Comparison of ENCODE assay signal across 21 cellular contexts in the genomic region with DNA sequence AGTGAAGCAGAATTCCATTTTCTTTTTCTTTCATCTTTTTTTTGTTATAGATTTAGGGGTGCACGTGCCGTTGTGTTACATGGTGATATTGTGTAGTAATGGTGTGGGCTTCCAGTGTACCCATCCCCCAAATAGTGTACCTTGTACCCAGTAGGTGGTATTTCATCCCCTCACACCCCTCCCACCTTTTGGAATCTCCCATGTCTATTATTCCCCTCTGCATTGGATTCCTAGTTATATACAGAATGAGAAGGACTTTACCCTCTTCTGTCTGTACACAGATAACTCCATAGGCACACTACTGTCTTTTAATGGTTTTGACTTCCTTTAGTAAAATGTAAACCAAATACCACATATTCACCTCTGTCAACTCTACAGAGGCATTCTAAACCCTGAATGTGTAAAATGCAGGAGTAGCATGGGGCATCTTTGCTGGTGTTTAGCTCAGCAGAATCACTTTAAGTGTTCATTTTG.
"Had no signal": no experiment of that assay in that cellular context is flagged by ENCODE, and none has a peak within 500 bp of the region (broad histone marks: within the 10 kb centered on the region; RNA-seq: fewer than 3 reads in every experiment).

No MANE protein-coding gene starts in this region.

- H3K27me3 ChIP-seq: ovary, sigmoid colon had no signal

- H3K4me1 Mint-ChIP-seq: activated B cell treated with CpG ODN at 0.5 μM for 24 hours; activated naive CD8-positive, alpha-beta T cell treated with anti-CD3 and anti-CD28 coated beads for 36 hours; naive B cell; stimulated activated naive B cell treated with anti-CD40 and anti-IgM and Interleukin-4, amounts not matched to agents 10 μg/mL and 1 μg/mL and 100 μg/mL, for 72 hours had no signal

- H3K4me3 Mint-ChIP-seq: activated B cell treated with CpG ODN at 0.5 μM for 24 hours; activated CD4-positive, alpha-beta memory T cell treated with anti-CD3 and anti-CD28 coated beads for 36 hours; activated naive CD8-positive, alpha-beta T cell treated with anti-CD3 and anti-CD28 coated beads for 36 hours; activated T-helper 1 cell treated with anti-CD3 and anti-CD28 coated beads, Interleukin-12 subunit alpha, Interleukin-12 subunit beta, Interleukin-2, Interleukin-4 antibody, amounts not matched to agents 30 ng/mL and 10 ng/mL and 1 ng/mL, durations not matched to agents 14 hours and 24 hours and 36 hours; endodermal cell; memory B cell; naive B cell; stimulated activated naive B cell treated with anti-CD40 and anti-IgM and Interleukin-4, amounts not matched to agents 10 μg/mL and 1 μg/mL and 100 μg/mL, for 72 hours; T-cell had no signal

- DNase-seq: activated B cell treated with CpG ODN at 0.5 μM for 24 hours; activated CD4-positive, alpha-beta memory T cell treated with anti-CD3 and anti-CD28 coated beads for 36 hours; activated CD4-positive, alpha-beta T cell treated with anti-CD3 and anti-CD28 coated beads for 4 hours; activated naive CD4-positive, alpha-beta T cell; activated naive CD8-positive, alpha-beta T cell treated with anti-CD3 and anti-CD28 coated beads for 36 hours; activated T-cell treated with anti-CD3 and anti-CD28 coated beads for 4 hours; amygdala; caudate nucleus; endodermal cell; foreskin fibroblast; kidney; naive B cell; ovary; sigmoid colon; stimulated activated naive B cell treated with anti-CD40 and anti-IgM and Interleukin-4, amounts not matched to agents 10 μg/mL and 1 μg/mL and 100 μg/mL, for 72 hours; T-cell had no signal

- H3K9me3 Mint-ChIP-seq: activated B cell treated with CpG ODN at 0.5 μM for 24 hours; activated CD4-positive, alpha-beta memory T cell treated with anti-CD3 and anti-CD28 coated beads for 36 hours; activated naive CD8-positive, alpha-beta T cell treated with anti-CD3 and anti-CD28 coated beads for 36 hours; activated T-helper 1 cell treated with anti-CD3 and anti-CD28 coated beads, Interleukin-12 subunit alpha, Interleukin-12 subunit beta, Interleukin-2, Interleukin-4 antibody, amounts not matched to agents 30 ng/mL and 10 ng/mL and 1 ng/mL, durations not matched to agents 14 hours and 24 hours and 36 hours; endodermal cell; memory B cell; naive B cell; stimulated activated naive B cell treated with anti-CD40 and anti-IgM and Interleukin-4, amounts not matched to agents 10 μg/mL and 1 μg/mL and 100 μg/mL, for 72 hours; T-cell had no signal

- ATAC-seq: stimulated activated naive B cell treated with anti-CD40 and anti-IgM and Interleukin-4, amounts not matched to agents 10 μg/mL and 1 μg/mL and 100 μg/mL, for 72 hours; T-cell had no signal

- FAIRE-seq: colon, kidney had no signal

- H3K36me3 ChIP-seq: ovary, sigmoid colon, thoracic aorta had no signal

- H3K27ac ChIP-seq: epithelial cell of prostate, ovary, thoracic aorta had no signal

- H3K36me3 Mint-ChIP-seq: activated CD4-positive, alpha-beta memory T cell treated with anti-CD3 and anti-CD28 coated beads for 36 hours; activated naive CD8-positive, alpha-beta T cell treated with anti-CD3 and anti-CD28 coated beads for 36 hours; memory B cell; naive B cell; stimulated activated naive B cell treated with anti-CD40 and anti-IgM and Interleukin-4, amounts not matched to agents 10 μg/mL and 1 μg/mL and 100 μg/mL, for 72 hours; T-cell had no signal

- H3K9me3 ChIP-seq: ovary, sigmoid colon, thoracic aorta had no signal

- H3K27ac Mint-ChIP-seq: activated B cell treated with CpG ODN at 0.5 μM for 24 hours; activated CD4-positive, alpha-beta memory T cell treated with anti-CD3 and anti-CD28 coated beads for 36 hours; activated naive CD8-positive, alpha-beta T cell treated with anti-CD3 and anti-CD28 coated beads for 36 hours; activated T-helper 1 cell treated with anti-CD3 and anti-CD28 coated beads, Interleukin-12 subunit alpha, Interleukin-12 subunit beta, Interleukin-2, Interleukin-4 antibody, amounts not matched to agents 30 ng/mL and 10 ng/mL and 1 ng/mL, durations not matched to agents 14 hours and 24 hours and 36 hours; memory B cell; naive B cell; stimulated activated naive B cell treated with anti-CD40 and anti-IgM and Interleukin-4, amounts not matched to agents 10 μg/mL and 1 μg/mL and 100 μg/mL, for 72 hours; T-cell had no signal

- H3K27me3 Mint-ChIP-seq: activated B cell treated with CpG ODN at 0.5 μM for 24 hours; activated CD4-positive, alpha-beta memory T cell treated with anti-CD3 and anti-CD28 coated beads for 36 hours; activated naive CD8-positive, alpha-beta T cell treated with anti-CD3 and anti-CD28 coated beads for 36 hours; memory B cell; naive B cell; stimulated activated naive B cell treated with anti-CD40 and anti-IgM and Interleukin-4, amounts not matched to agents 10 μg/mL and 1 μg/mL and 100 μg/mL, for 72 hours; T-cell had no signal

- H3K4me3 ChIP-seq: ovary, sigmoid colon, thoracic aorta had no signal
